1 cellular context compared by ENCODE assay signal in genomic region chr1:3091334-3091733, GRCh38.
TF ChIP-seq lines count a peak whose summit lies in the region.

No MANE protein-coding gene starts in this region.

TF ChIP-seq in H1, 55 proteins besides CTCF, POLR2A, EP300 and RAD21:
- no peak for TF ChIP-seq YY1 (IDR thresholded peaks at IDR 0.05; ENCODE audit: low read depth, low read length)
- no peak for TF ChIP-seq RXRA (IDR thresholded peaks at IDR 0.05; ENCODE audit: insufficient read depth, low read depth, low read length)
- no peak for TF ChIP-seq CEBPB (IDR thresholded peaks at IDR 0.05; ENCODE audit: low read depth, low read length)
- no peak for TF ChIP-seq CHD2 (IDR thresholded peaks at IDR 0.05; ENCODE audit: low read length)
- no peak for TF ChIP-seq TCF12 (IDR thresholded peaks at IDR 0.05; ENCODE audit: low read depth, low read length)
